20 cellular contexts compared by ENCODE assay signal in the genomic region with DNA sequence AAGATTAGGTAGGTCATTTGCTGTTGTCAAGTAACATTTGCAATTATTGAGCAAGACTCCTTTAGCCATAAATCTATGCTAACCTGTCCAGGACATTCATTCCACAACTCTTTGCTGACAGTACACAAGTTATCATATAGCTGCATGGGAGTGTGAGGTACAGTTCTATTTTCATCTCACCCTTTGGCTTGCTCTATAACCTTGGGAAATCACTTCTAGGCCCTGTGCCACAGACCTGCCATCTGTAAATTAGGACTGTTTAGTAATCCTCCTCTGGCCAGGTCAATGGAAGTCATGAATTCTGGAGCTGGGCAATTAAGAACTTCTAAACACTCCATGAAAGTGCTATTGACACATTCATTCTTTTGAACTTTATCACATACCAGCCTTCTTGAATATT.
"Had no signal": no experiment of that assay in that cellular context is flagged by ENCODE, and none has a peak within 500 bp of the region (broad histone marks: within the 10 kb centered on the region; RNA-seq: fewer than 3 reads in every experiment).

No MANE protein-coding gene starts in this region.

- H3K4me1 ChIP-seq: right lobe of liver, spleen, transverse colon had no signal

- H3K9me3 ChIP-seq: right lobe of liver, spleen, thoracic aorta, transverse colon had no signal

- H3K4me3 Mint-ChIP-seq: central memory CD8-positive, alpha-beta T cell; immature natural killer cell; naive thymus-derived CD4-positive, alpha-beta T cell; nephron progenitor cell; stimulated activated naive B cell treated with anti-CD40 and anti-IgM and Interleukin-4, amounts not matched to agents 10 μg/mL and 1 μg/mL and 100 μg/mL, for 72 hours; stimulated activated naive CD8-positive, alpha-beta T cell treated with anti-CD3 and anti-CD28 coated beads, Interleukin-15, amount 100 ng/mL, for 72 hours had no signal

- DNase-seq: cortex of kidney; effector memory CD4-positive, alpha-beta T cell; immature natural killer cell; naive thymus-derived CD4-positive, alpha-beta T cell; nephron progenitor cell; posterior cingulate gyrus; right lobe of liver; spleen; stimulated activated CD4-positive, alpha-beta T cell treated with anti-CD3 and anti-CD28 coated beads, Interleukin-15, amount 100 ng/mL, for 24 hours; stimulated activated CD4-positive, alpha-beta T cell treated with anti-CD3 and anti-CD28 coated beads, Interleukin-1b, Interleukin-23, amount 100 ng/mL, for 48 hours; stimulated activated CD4-positive, alpha-beta T cell treated with anti-CD3 and anti-CD28 coated beads, Interleukin-4, amount 100 ng/mL, for 24 hours; stimulated activated naive B cell treated with anti-CD40 and anti-IgM and Interleukin-4, amounts not matched to agents 10 μg/mL and 1 μg/mL and 100 μg/mL, for 72 hours; stimulated activated naive CD8-positive, alpha-beta T cell treated with anti-CD3 and anti-CD28 coated beads, Interleukin-15, amount 100 ng/mL, for 72 hours; transverse colon had no signal

- H3K4me1 Mint-ChIP-seq: central memory CD8-positive, alpha-beta T cell; immature natural killer cell; naive thymus-derived CD4-positive, alpha-beta T cell; nephron progenitor cell; stimulated activated naive B cell treated with anti-CD40 and anti-IgM and Interleukin-4, amounts not matched to agents 10 μg/mL and 1 μg/mL and 100 μg/mL, for 72 hours; stimulated activated naive CD8-positive, alpha-beta T cell treated with anti-CD3 and anti-CD28 coated beads, Interleukin-15, amount 100 ng/mL, for 72 hours had no signal

- FAIRE-seq: endometrium, frontal cortex, keratinocyte had no signal

- H3K27me3 ChIP-seq: right lobe of liver had no signal

- H3K9me3 Mint-ChIP-seq: central memory CD8-positive, alpha-beta T cell; immature natural killer cell; nephron progenitor cell; stimulated activated naive B cell treated with anti-CD40 and anti-IgM and Interleukin-4, amounts not matched to agents 10 μg/mL and 1 μg/mL and 100 μg/mL, for 72 hours; stimulated activated naive CD8-positive, alpha-beta T cell treated with anti-CD3 and anti-CD28 coated beads, Interleukin-15, amount 100 ng/mL, for 72 hours had no signal

- H3K4me3 ChIP-seq: right lobe of liver, spleen, thoracic aorta, transverse colon had no signal

- H3K36me3 Mint-ChIP-seq: immature natural killer cell; naive thymus-derived CD4-positive, alpha-beta T cell; stimulated activated naive B cell treated with anti-CD40 and anti-IgM and Interleukin-4, amounts not matched to agents 10 μg/mL and 1 μg/mL and 100 μg/mL, for 72 hours had no signal

- ATAC-seq: esophagus mucosa; naive thymus-derived CD4-positive, alpha-beta T cell; right lobe of liver; stimulated activated naive B cell treated with anti-CD40 and anti-IgM and Interleukin-4, amounts not matched to agents 10 μg/mL and 1 μg/mL and 100 μg/mL, for 72 hours; stimulated activated naive CD8-positive, alpha-beta T cell treated with anti-CD3 and anti-CD28 coated beads, Interleukin-15, amount 100 ng/mL, for 72 hours had no signal

- H3K27ac ChIP-seq: right lobe of liver, spleen, thoracic aorta, transverse colon had no signal

- H3K27ac Mint-ChIP-seq: immature natural killer cell; naive thymus-derived CD4-positive, alpha-beta T cell; nephron progenitor cell; stimulated activated naive B cell treated with anti-CD40 and anti-IgM and Interleukin-4, amounts not matched to agents 10 μg/mL and 1 μg/mL and 100 μg/mL, for 72 hours; stimulated activated naive CD8-positive, alpha-beta T cell treated with anti-CD3 and anti-CD28 coated beads, Interleukin-15, amount 100 ng/mL, for 72 hours had no signal

- H3K36me3 ChIP-seq: right lobe of liver, spleen, thoracic aorta, transverse colon had no signal
